26 cellular contexts compared by ENCODE assay signal in genomic region chr1:208122612-208123358, GRCh38.
"Had no signal": no experiment of that assay in that cellular context is flagged by ENCODE, and none has a peak within 500 bp of the region (broad histone marks: within the 10 kb centered on the region; RNA-seq: fewer than 3 reads in every experiment).

No MANE protein-coding gene starts in this region.

- H3K36me3 ChIP-seq: breast epithelium, gastrocnemius medialis, neural progenitor cell, sigmoid colon, suprapubic skin had no signal

- H3K4me1 ChIP-seq: breast epithelium, esophagus squamous epithelium, suprapubic skin, tibial nerve had no signal

- H3K9me3 Mint-ChIP-seq: activated CD4-positive, alpha-beta memory T cell treated with anti-CD3 and anti-CD28 coated beads, Interleukin-2, amount 10 ng/mL, durations not matched to agents 7 days and 5 days; activated naive CD4-positive, alpha-beta T cell treated with anti-CD3 and anti-CD28 coated beads for 36 hours; activated naive CD8-positive, alpha-beta T cell treated with anti-CD3 and anti-CD28 coated beads, Interleukin-2, amount 10 ng/mL, durations not matched to agents 7 days and 5 days; activated T-cell treated with anti-CD3 and anti-CD28 coated beads, Interleukin-2, amount 50 U/mL, for 72 hours; central memory CD8-positive, alpha-beta T cell; mesothelial cell of epicardium; naive thymus-derived CD8-positive, alpha-beta T cell; neural progenitor cell; stimulated activated memory B cell treated with anti-CD40 and anti-IgM and Interleukin-4, amounts not matched to agents 10 μg/mL and 1 μg/mL and 100 μg/mL, for 72 hours; WTC11 had no signal

- H3K36me3 Mint-ChIP-seq: activated naive CD8-positive, alpha-beta T cell treated with anti-CD3 and anti-CD28 coated beads, Interleukin-2, amount 10 ng/mL, durations not matched to agents 7 days and 5 days; mesothelial cell of epicardium; naive thymus-derived CD8-positive, alpha-beta T cell; stimulated activated memory B cell treated with anti-CD40 and anti-IgM and Interleukin-4, amounts not matched to agents 10 μg/mL and 1 μg/mL and 100 μg/mL, for 72 hours; WTC11 had no signal

- H3K27ac Mint-ChIP-seq: activated CD4-positive, alpha-beta memory T cell treated with anti-CD3 and anti-CD28 coated beads, Interleukin-2, amount 10 ng/mL, durations not matched to agents 7 days and 5 days; activated naive CD4-positive, alpha-beta T cell treated with anti-CD3 and anti-CD28 coated beads for 36 hours; activated naive CD8-positive, alpha-beta T cell treated with anti-CD3 and anti-CD28 coated beads, Interleukin-2, amount 10 ng/mL, durations not matched to agents 7 days and 5 days; activated T-cell treated with anti-CD3 and anti-CD28 coated beads, Interleukin-2, amount 50 U/mL, for 72 hours; mesothelial cell of epicardium; naive thymus-derived CD8-positive, alpha-beta T cell; neural progenitor cell; stimulated activated memory B cell treated with anti-CD40 and anti-IgM and Interleukin-4, amounts not matched to agents 10 μg/mL and 1 μg/mL and 100 μg/mL, for 72 hours; WTC11 had no signal

- DNase-seq: activated CD4-positive, alpha-beta memory T cell treated with anti-CD3 and anti-CD28 coated beads, Interleukin-2, amount 10 ng/mL, durations not matched to agents 7 days and 5 days; activated effector memory CD4-positive, alpha-beta T cell treated with Interleukin-2 at 50 U/mL for 16 hours; activated naive CD4-positive, alpha-beta T cell treated with anti-CD3 and anti-CD28 coated beads for 36 hours; activated naive CD8-positive, alpha-beta T cell treated with anti-CD3 and anti-CD28 coated beads, Interleukin-2, amount 10 ng/mL, durations not matched to agents 7 days and 5 days; activated T-cell treated with anti-CD3 and anti-CD28 coated beads, Interleukin-2, amount 50 U/mL, for 72 hours; amniotic stem cell; effector memory CD4-positive, alpha-beta T cell; esophagus squamous epithelium; gastrocnemius medialis; hippocampal formation; left ventricle myocardium superior; mammary epithelial cell; naive thymus-derived CD8-positive, alpha-beta T cell; posterior cingulate gyrus; sigmoid colon; stimulated activated CD4-positive, alpha-beta T cell treated with anti-CD3 and anti-CD28 coated beads, Interleukin-15, amount 100 ng/mL, for 24 hours; stomach had no signal

- H3K9ac ChIP-seq: neural progenitor cell had no signal

- H3K9me3 ChIP-seq: breast epithelium, esophagus squamous epithelium, gastrocnemius medialis, sigmoid colon, stomach, suprapubic skin, tibial nerve had no signal

- H3K4me3 ChIP-seq: breast epithelium, esophagus squamous epithelium, gastrocnemius medialis, neural progenitor cell, sigmoid colon, smooth muscle cell, stomach, suprapubic skin, tibial nerve had no signal

- H3K27ac ChIP-seq: breast epithelium, esophagus squamous epithelium, gastrocnemius medialis, neural progenitor cell, sigmoid colon, stomach, suprapubic skin, tibial nerve had no signal

- H3K4me3 Mint-ChIP-seq: activated CD4-positive, alpha-beta memory T cell treated with anti-CD3 and anti-CD28 coated beads, Interleukin-2, amount 10 ng/mL, durations not matched to agents 7 days and 5 days; activated naive CD4-positive, alpha-beta T cell treated with anti-CD3 and anti-CD28 coated beads for 36 hours; activated naive CD8-positive, alpha-beta T cell treated with anti-CD3 and anti-CD28 coated beads, Interleukin-2, amount 10 ng/mL, durations not matched to agents 7 days and 5 days; activated T-cell treated with anti-CD3 and anti-CD28 coated beads, Interleukin-2, amount 50 U/mL, for 72 hours; central memory CD8-positive, alpha-beta T cell; mesothelial cell of epicardium; naive thymus-derived CD8-positive, alpha-beta T cell; neural progenitor cell; stimulated activated memory B cell treated with anti-CD40 and anti-IgM and Interleukin-4, amounts not matched to agents 10 μg/mL and 1 μg/mL and 100 μg/mL, for 72 hours; WTC11 had no signal

- H3K27me3 Mint-ChIP-seq: central memory CD8-positive, alpha-beta T cell; naive thymus-derived CD8-positive, alpha-beta T cell had no signal

- ATAC-seq: activated T-cell treated with anti-CD3 and anti-CD28 coated beads, Interleukin-2, amount 50 U/mL, for 72 hours; gastrocnemius medialis; left ventricle myocardium superior; naive thymus-derived CD8-positive, alpha-beta T cell; stimulated activated memory B cell treated with anti-CD40 and anti-IgM and Interleukin-4, amounts not matched to agents 10 μg/mL and 1 μg/mL and 100 μg/mL, for 72 hours; WTC11 had no signal

- H3K27me3 ChIP-seq: breast epithelium, esophagus squamous epithelium, gastrocnemius medialis, neural progenitor cell, sigmoid colon, stomach, suprapubic skin, tibial nerve had no signal

- H3K4me1 Mint-ChIP-seq: activated CD4-positive, alpha-beta memory T cell treated with anti-CD3 and anti-CD28 coated beads, Interleukin-2, amount 10 ng/mL, durations not matched to agents 7 days and 5 days; central memory CD8-positive, alpha-beta T cell; naive thymus-derived CD8-positive, alpha-beta T cell; stimulated activated memory B cell treated with anti-CD40 and anti-IgM and Interleukin-4, amounts not matched to agents 10 μg/mL and 1 μg/mL and 100 μg/mL, for 72 hours had no signal
